36 cellular contexts compared by ENCODE assay signal in the genomic region with DNA sequence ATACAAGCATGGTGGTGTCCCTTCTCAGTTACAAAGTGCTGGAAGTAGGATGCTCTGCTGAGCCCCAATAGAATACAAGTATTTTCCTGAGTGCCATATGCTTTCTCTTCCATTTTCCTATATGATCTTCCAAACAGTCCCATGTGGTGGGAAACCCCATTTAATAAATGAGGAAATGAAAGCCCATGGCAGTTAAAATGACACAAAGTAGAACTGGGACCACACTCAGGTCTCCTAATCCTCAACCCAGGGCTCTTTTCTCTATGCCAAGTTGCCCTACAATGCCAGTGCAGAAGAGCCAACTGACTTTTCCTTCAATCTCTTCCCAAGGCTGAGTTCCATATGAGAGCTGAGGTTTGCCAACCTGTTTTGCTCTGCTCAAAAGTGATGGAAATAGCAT.
"Had no signal": no experiment of that assay in that cellular context is flagged by ENCODE, and none has a peak within 500 bp of the region (broad histone marks: within the 10 kb centered on the region; RNA-seq: fewer than 3 reads in every experiment).

No MANE protein-coding gene starts in this region.

- H3K27me3 ChIP-seq: ascending aorta, cardiac muscle cell, colonic mucosa had no signal

- H3K36me3 ChIP-seq: ascending aorta, cardiac muscle cell, colonic mucosa, WERI-Rb-1 had no signal

- H3K27me3 Mint-ChIP-seq: activated CD4-positive, alpha-beta memory T cell treated with anti-CD3 and anti-CD28 coated beads, Interleukin-2, amount 10 ng/mL, durations not matched to agents 7 days and 5 days; activated CD4-positive, alpha-beta T cell treated with anti-CD3 and anti-CD28 coated beads for 36 hours; activated CD4-positive, alpha-beta T cell treated with anti-CD3 and anti-CD28 coated beads, Interleukin-2, amount 10 ng/mL, durations not matched to agents 7 days and 5 days; activated CD8-positive, alpha-beta memory T cell treated with anti-CD3 and anti-CD28 coated beads, Interleukin-2, amount 10 ng/mL, durations not matched to agents 7 days and 5 days; activated naive CD4-positive, alpha-beta T cell treated with anti-CD3 and anti-CD28 coated beads, Interleukin-2, amount 10 ng/mL, durations not matched to agents 7 days and 5 days; activated naive CD4-positive, alpha-beta T cell treated with anti-CD3 and anti-CD28 coated beads, Interleukin-2, amount 50 U/mL, for 24 hours; activated naive CD8-positive, alpha-beta T cell; activated naive CD8-positive, alpha-beta T cell treated with anti-CD3 and anti-CD28 coated beads, Interleukin-2, amount 10 ng/mL, durations not matched to agents 7 days and 5 days; activated naive CD8-positive, alpha-beta T cell treated with anti-CD3 and anti-CD28 coated beads, Interleukin-2, amount 50 U/mL, for 24 hours; activated T-cell treated with anti-CD3 and anti-CD28 coated beads, Interleukin-2, amount 50 U/mL, for 24 hours had no signal

- FAIRE-seq: bronchial epithelial cell had no signal

- H3K27ac ChIP-seq: ascending aorta, cardiac muscle cell, colonic mucosa, WERI-Rb-1 had no signal

- H3K4me3 ChIP-seq: ascending aorta, cardiac muscle cell, colonic mucosa had no signal

- H3K9me3 Mint-ChIP-seq: activated CD4-positive, alpha-beta T cell treated with anti-CD3 and anti-CD28 coated beads, Interleukin-2, amount 10 ng/mL, durations not matched to agents 7 days and 5 days; activated naive CD4-positive, alpha-beta T cell treated with anti-CD3 and anti-CD28 coated beads, Interleukin-2, amount 10 ng/mL, durations not matched to agents 7 days and 5 days; activated naive CD4-positive, alpha-beta T cell treated with anti-CD3 and anti-CD28 coated beads, Interleukin-2, amount 50 U/mL, for 24 hours; activated naive CD8-positive, alpha-beta T cell treated with anti-CD3 and anti-CD28 coated beads, Interleukin-2, amount 10 ng/mL, durations not matched to agents 7 days and 5 days; activated naive CD8-positive, alpha-beta T cell treated with anti-CD3 and anti-CD28 coated beads, Interleukin-2, amount 50 U/mL, for 24 hours; activated T-cell treated with anti-CD3 and anti-CD28 coated beads, Interleukin-2, amount 50 U/mL, for 24 hours; brain; central memory CD8-positive, alpha-beta T cell; T-helper 2 cell treated with Interferon-gamma antibody and Interleukin-4, amounts not matched to agents 5 μg/mL and 100 μg/mL, for 36 hours had no signal

- DNase-seq: activated CD4-positive, alpha-beta memory T cell treated with anti-CD3 and anti-CD28 coated beads, Interleukin-2, amount 10 ng/mL, durations not matched to agents 7 days and 5 days; activated CD4-positive, alpha-beta T cell treated with anti-CD3 and anti-CD28 coated beads for 1 hour; activated CD4-positive, alpha-beta T cell treated with anti-CD3 and anti-CD28 coated beads for 36 hours; activated CD4-positive, alpha-beta T cell treated with anti-CD3 and anti-CD28 coated beads, Interleukin-2, amount 10 ng/mL, durations not matched to agents 7 days and 5 days; activated CD4-positive, alpha-beta T cell treated with anti-CD3 and anti-CD28 coated beads, Interleukin-2, amount 50 U/mL, for 48 hours; activated CD4-positive, CD25-positive, alpha-beta regulatory T cell; activated CD8-positive, alpha-beta memory T cell treated with anti-CD3 and anti-CD28 coated beads for 24 hours; activated CD8-positive, alpha-beta memory T cell treated with anti-CD3 and anti-CD28 coated beads, Interleukin-2, amount 10 ng/mL, durations not matched to agents 7 days and 5 days; activated CD8-positive, alpha-beta memory T cell treated with anti-CD3 and anti-CD28 coated beads, Interleukin-2, amount 50 U/mL, for 48 hours; activated CD8-positive, alpha-beta T cell treated with anti-CD3 and anti-CD28 coated beads, Interleukin-2, amount 10 ng/mL, durations not matched to agents 7 days and 5 days; activated effector memory CD4-positive, alpha-beta T cell treated with Interleukin-2 at 50 U/mL for 16 hours; activated gamma-delta T cell; activated naive CD4-positive, alpha-beta T cell treated with anti-CD3 and anti-CD28 coated beads, Interleukin-2, amount 10 ng/mL, durations not matched to agents 7 days and 5 days; activated naive CD4-positive, alpha-beta T cell treated with Interleukin-2 at 50 U/mL for 16 hours; activated naive CD8-positive, alpha-beta T cell treated with anti-CD3 and anti-CD28 coated beads, Interleukin-2, amount 10 ng/mL, durations not matched to agents 7 days and 5 days; activated naive CD8-positive, alpha-beta T cell treated with anti-CD3 and anti-CD28 coated beads, Interleukin-2, amount 50 U/mL, for 24 hours; activated T-cell treated with anti-CD3 and anti-CD28 coated beads, Interleukin-2, amount 50 U/mL, for 24 hours; activated T-cell treated with anti-CD3 and anti-CD28 coated beads, Interleukin-2, amount 50 U/mL, for 48 hours; amygdala; anterior cingulate cortex; caudate nucleus; cerebellar nuclear complex; colonic mucosa; T-helper 2 cell; T-helper 9 cell; WERI-Rb-1 had no signal

- H3K27ac Mint-ChIP-seq: activated CD4-positive, alpha-beta memory T cell treated with anti-CD3 and anti-CD28 coated beads, Interleukin-2, amount 10 ng/mL, durations not matched to agents 7 days and 5 days; activated CD4-positive, alpha-beta T cell treated with anti-CD3 and anti-CD28 coated beads for 36 hours; activated CD4-positive, alpha-beta T cell treated with anti-CD3 and anti-CD28 coated beads, Interleukin-2, amount 10 ng/mL, durations not matched to agents 7 days and 5 days; activated CD8-positive, alpha-beta memory T cell treated with anti-CD3 and anti-CD28 coated beads, Interleukin-2, amount 10 ng/mL, durations not matched to agents 7 days and 5 days; activated CD8-positive, alpha-beta T cell treated with anti-CD3 and anti-CD28 coated beads, Interleukin-2, amount 10 ng/mL, durations not matched to agents 7 days and 5 days; activated naive CD4-positive, alpha-beta T cell treated with anti-CD3 and anti-CD28 coated beads, Interleukin-2, amount 10 ng/mL, durations not matched to agents 7 days and 5 days; activated naive CD4-positive, alpha-beta T cell treated with anti-CD3 and anti-CD28 coated beads, Interleukin-2, amount 50 U/mL, for 24 hours; activated naive CD8-positive, alpha-beta T cell; activated naive CD8-positive, alpha-beta T cell treated with anti-CD3 and anti-CD28 coated beads, Interleukin-2, amount 10 ng/mL, durations not matched to agents 7 days and 5 days; activated naive CD8-positive, alpha-beta T cell treated with anti-CD3 and anti-CD28 coated beads, Interleukin-2, amount 50 U/mL, for 24 hours; activated T-cell treated with anti-CD3 and anti-CD28 coated beads, Interleukin-2, amount 50 U/mL, for 24 hours; activated T-helper 2 cell treated with anti-CD3 and anti-CD28 coated beads, Interferon-gamma antibody, Interleukin-2, Interleukin-4, amounts not matched to agents 10 μg/mL and 5 μg/mL and 100 μg/mL, durations not matched to agents 14 hours and 24 hours and 36 hours; brain; T-helper 2 cell treated with Interferon-gamma antibody and Interleukin-4, amounts not matched to agents 5 μg/mL and 100 μg/mL, for 36 hours; WTC11 had no signal

- H3K4me3 Mint-ChIP-seq: activated CD4-positive, alpha-beta memory T cell treated with anti-CD3 and anti-CD28 coated beads, Interleukin-2, amount 10 ng/mL, durations not matched to agents 7 days and 5 days; activated CD4-positive, alpha-beta T cell treated with anti-CD3 and anti-CD28 coated beads for 36 hours; activated CD4-positive, alpha-beta T cell treated with anti-CD3 and anti-CD28 coated beads, Interleukin-2, amount 10 ng/mL, durations not matched to agents 7 days and 5 days; activated CD8-positive, alpha-beta memory T cell treated with anti-CD3 and anti-CD28 coated beads, Interleukin-2, amount 10 ng/mL, durations not matched to agents 7 days and 5 days; activated CD8-positive, alpha-beta T cell treated with anti-CD3 and anti-CD28 coated beads, Interleukin-2, amount 10 ng/mL, durations not matched to agents 7 days and 5 days; activated naive CD4-positive, alpha-beta T cell treated with anti-CD3 and anti-CD28 coated beads, Interleukin-2, amount 10 ng/mL, durations not matched to agents 7 days and 5 days; activated naive CD4-positive, alpha-beta T cell treated with anti-CD3 and anti-CD28 coated beads, Interleukin-2, amount 50 U/mL, for 24 hours; activated naive CD8-positive, alpha-beta T cell; activated naive CD8-positive, alpha-beta T cell treated with anti-CD3 and anti-CD28 coated beads, Interleukin-2, amount 10 ng/mL, durations not matched to agents 7 days and 5 days; activated naive CD8-positive, alpha-beta T cell treated with anti-CD3 and anti-CD28 coated beads, Interleukin-2, amount 50 U/mL, for 24 hours; activated T-cell treated with anti-CD3 and anti-CD28 coated beads, Interleukin-2, amount 50 U/mL, for 24 hours; brain; central memory CD8-positive, alpha-beta T cell; T-helper 2 cell treated with Interferon-gamma antibody and Interleukin-4, amounts not matched to agents 5 μg/mL and 100 μg/mL, for 36 hours; WTC11 had no signal

- H3K9me3 ChIP-seq: ascending aorta, colonic mucosa had no signal

- H3K4me1 ChIP-seq: colonic mucosa had no signal

- H3K36me3 Mint-ChIP-seq: activated naive CD4-positive, alpha-beta T cell treated with anti-CD3 and anti-CD28 coated beads, Interleukin-2, amount 10 ng/mL, durations not matched to agents 7 days and 5 days; activated naive CD4-positive, alpha-beta T cell treated with anti-CD3 and anti-CD28 coated beads, Interleukin-2, amount 50 U/mL, for 24 hours; activated naive CD8-positive, alpha-beta T cell; activated naive CD8-positive, alpha-beta T cell treated with anti-CD3 and anti-CD28 coated beads, Interleukin-2, amount 10 ng/mL, durations not matched to agents 7 days and 5 days; brain; WTC11 had no signal
